16 cellular contexts compared by ENCODE assay signal in genomic region chr16:15440852-15441251, GRCh38. TPM values are rescaled to one million over a fixed set of nuclear protein-coding genes. Genes with fewer than 3 reads are reported as not detected.
DNase-seq lines count a peak whose midpoint lies in the region; ATAC-seq and TF ChIP-seq lines count a peak whose summit lies in the region.
"Had no signal": no experiment of that assay in that cellular context is flagged by ENCODE, and none has a peak within 500 bp of the region (broad histone marks: within the 10 kb centered on the region; RNA-seq: fewer than 3 reads in every experiment).

No MANE protein-coding gene starts in this region.

- CTCF ChIA-PET in activated CD4-positive, alpha-beta T cell treated with anti-CD3 and anti-CD28 coated beads for 36 hours (lab: Charles Lee): no interaction called here

- no peaks in the 10 kb centered on the region for H3K36me3 ChIP-seq in RWPE2 (ENCODE audit: low read depth)
- H3K36me3 ChIP-seq in gastrocnemius medialis: no peaks in the 10 kb centered on the region
- no peaks in the 10 kb centered on the region for H3K36me3 ChIP-seq in colonic mucosa

- H3K9me3 ChIP-seq in RWPE2 (ENCODE audit: severe bottlenecking) (no peaks in the 10 kb centered on the region), gastrocnemius medialis (no peaks in the 10 kb centered on the region), colonic mucosa (no peaks in the 10 kb centered on the region)

- TF ChIP-seq CTCF in RWPE2 (IDR thresholded peaks at IDR 0.05; ENCODE audit: poor library complexity, severe bottlenecking) (no peak), gastrocnemius medialis (IDR thresholded peaks at IDR 0.05 in 4 of 5, conservative IDR thresholded peaks at IDR 0.05 in 1 of 5) (no peak), colonic mucosa (IDR thresholded peaks at IDR 0.05) (no peak)

- no peak overlapping the region for H3K4me3 Mint-ChIP-seq in activated CD4-positive, alpha-beta T cell treated with anti-CD3 and anti-CD28 coated beads for 36 hours
- H3K4me3 Mint-ChIP-seq: activated CD4-positive, alpha-beta memory T cell treated with anti-CD3 and anti-CD28 coated beads, Interleukin-2, amount 10 ng/mL, durations not matched to agents 7 days and 5 days; CD8-positive, alpha-beta memory T cell; effector memory CD8-positive, alpha-beta T cell; naive thymus-derived CD8-positive, alpha-beta T cell had no signal

- no peaks in the 10 kb centered on the region for H3K36me3 Mint-ChIP-seq in activated CD4-positive, alpha-beta T cell treated with anti-CD3 and anti-CD28 coated beads for 36 hours (ENCODE audit: low read depth)

- H3K27me3 Mint-ChIP-seq in activated CD4-positive, alpha-beta T cell treated with anti-CD3 and anti-CD28 coated beads for 36 hours: peaks cover 4% of the 10 kb centered on the region

- in situ Hi-C loops in gastrocnemius medialis (cut with MboI; ENCODE audit: low sequenced_read_pairs in 4 of 4): no loop called here

- H3K4me3 ChIP-seq in RWPE2 (ENCODE audit: severe bottlenecking) (no peak overlapping the region), gastrocnemius medialis (no peak overlapping the region), colonic mucosa (no peak overlapping the region)

- intact Hi-C loops in gastrocnemius medialis (cut with DNase I; ENCODE audit: low total_unique reads) (loop anchor here (5.0 kb wide), 1 partner anchor 484 kb away; no protein-coding TSS in a partner anchor), colonic mucosa (cut with DNase I) (no loop called here)
- intact Hi-C loops in activated CD4-positive, alpha-beta T cell treated with anti-CD3 and anti-CD28 coated beads for 36 hours (cut with DNase I, micrococcal nuclease): no loop called here

- no peak for TF ChIP-seq POLR2A in gastrocnemius medialis (IDR thresholded peaks at IDR 0.05)

- H3K4me1 ChIP-seq in RWPE2 (ENCODE audit: insufficient read depth, poor library complexity, severe bottlenecking) (peaks cover 19% of the 10 kb centered on the region), gastrocnemius medialis (peaks cover 19 to 23% of the 10 kb centered on the region in 2 donors), colonic mucosa (no peaks in the 10 kb centered on the region)

- H3K27ac Mint-ChIP-seq in activated CD4-positive, alpha-beta T cell treated with anti-CD3 and anti-CD28 coated beads for 36 hours: no peak overlapping the region
- H3K27ac Mint-ChIP-seq: activated CD4-positive, alpha-beta memory T cell treated with anti-CD3 and anti-CD28 coated beads, Interleukin-2, amount 10 ng/mL, durations not matched to agents 7 days and 5 days; effector memory CD8-positive, alpha-beta T cell had no signal

- peaks cover 3% of the 10 kb centered on the region for H3K4me1 Mint-ChIP-seq in activated CD4-positive, alpha-beta T cell treated with anti-CD3 and anti-CD28 coated beads for 36 hours

- H3K9ac ChIP-seq in colonic mucosa (ENCODE audit: low read depth in 2 of 2, low read length in 2 of 2): no peak overlapping the region

- ATAC-seq in RWPE2 (ENCODE audit: low read depth): peak; percentile 63
- ATAC-seq in esophagus mucosa: peak; percentile 67
- no peak for ATAC-seq in gastrocnemius medialis
- no peak for ATAC-seq in activated CD4-positive, alpha-beta T cell treated with anti-CD3 and anti-CD28 coated beads for 36 hours
- ATAC-seq: effector memory CD8-positive, alpha-beta T cell; naive thymus-derived CD8-positive, alpha-beta T cell had no signal

- no peaks in the 10 kb centered on the region for H3K9me3 Mint-ChIP-seq in activated CD4-positive, alpha-beta T cell treated with anti-CD3 and anti-CD28 coated beads for 36 hours (ENCODE audit: low read depth)
- H3K9me3 Mint-ChIP-seq: effector memory CD8-positive, alpha-beta T cell had no signal

- H3K27ac ChIP-seq in RWPE2 (ENCODE audit: poor library complexity, severe bottlenecking): peak overlapping the region; percentile 48
- peak overlapping the region; percentile 35 to 78 (median 62) for H3K27ac ChIP-seq in gastrocnemius medialis
- H3K27ac ChIP-seq in colonic mucosa: no peak overlapping the region

- no peaks in the 10 kb centered on the region for H3K27me3 ChIP-seq in RWPE2 (ENCODE audit: insufficient read depth, poor library complexity, severe bottlenecking)
- H3K27me3 ChIP-seq in gastrocnemius medialis: no peaks in the 10 kb centered on the region
- H3K27me3 ChIP-seq in colonic mucosa: no peaks in the 10 kb centered on the region

- peak; percentile 88 for DNase-seq in ELR (ENCODE audit: low read depth)
- no peak for DNase-seq in RWPE2 (ENCODE audit: low spot score)
- no peak for DNase-seq in gastrocnemius medialis
- no peak for DNase-seq in colonic mucosa
- no peak for DNase-seq in amygdala (lab: John Stamatoyannopoulos, UW)
- no peak for DNase-seq in stimulated activated CD4-positive, alpha-beta T cell treated with anti-CD3 and anti-CD28 coated beads, Interleukin-2, amount 100 ng/mL, for 48 hours
- no peak for DNase-seq in activated CD4-positive, alpha-beta T cell treated with anti-CD3 and anti-CD28 coated beads for 36 hours
- DNase-seq: activated CD4-positive, alpha-beta memory T cell treated with anti-CD3 and anti-CD28 coated beads, Interleukin-2, amount 10 ng/mL, durations not matched to agents 7 days and 5 days; activated naive CD4-positive, alpha-beta T cell treated with anti-CD3 and anti-CD28 coated beads, Interleukin-2, amount 50 U/mL, for 16 hours; CD8-positive, alpha-beta memory T cell; effector memory CD8-positive, alpha-beta T cell; GOT3; naive thymus-derived CD8-positive, alpha-beta T cell; NCI-H1694 treated with DMSO at 0.1 percent for 48 hours had no signal

- POLR2A ChIA-PET in activated CD4-positive, alpha-beta T cell treated with anti-CD3 and anti-CD28 coated beads for 36 hours (lab: Charles Lee): no interaction called here

RNA-seq across cellular contexts. Expression of gene BMERB1, which starts 6.5 kb away (rescaled TPM):
- total RNA-seq in esophagus mucosa: 3.6 TPM
- 100 to 1,000 TPM; 112 to 392 (median 237) TPM for total RNA-seq in gastrocnemius medialis
- 1 to 10 TPM; 6.2 to 9.1 TPM for total RNA-seq in colonic mucosa
- 10 to 100 TPM; 10.1 to 11.6 TPM for total RNA-seq in activated CD4-positive, alpha-beta T cell treated with anti-CD3 and anti-CD28 coated beads for 36 hours

RNA-seq across cellular contexts. Expression of gene MPV17L, which starts 45.3 kb away (rescaled TPM):
- total RNA-seq in esophagus mucosa (5.6 TPM), gastrocnemius medialis (10 to 100 TPM; 12.8 to 27.3 (median 19.3) TPM), colonic mucosa (1 to 10 TPM; 7.9 to 9.7 TPM)
- not detected for total RNA-seq in activated CD4-positive, alpha-beta T cell treated with anti-CD3 and anti-CD28 coated beads for 36 hours
- total RNA-seq: activated CD4-positive, alpha-beta memory T cell treated with anti-CD3 and anti-CD28 coated beads, Interleukin-2, amount 10 ng/mL, durations not matched to agents 7 days and 5 days; naive thymus-derived CD8-positive, alpha-beta T cell; T-helper 1 cell treated with Interleukin-12 subunit alpha and Interleukin-12 subunit beta and Interleukin-4 antibody, amounts not matched to agents 30 ng/mL and 1 ng/mL, for 36 hours had no signal

Comparison
In these comparisons a context has a peak if more than half of its experiments do, and no peak if none do; other contexts are left out.
1. ATAC-seq: peak in RWPE2 (single experiment) and esophagus mucosa (single experiment); none in gastrocnemius medialis (0 of 2) and activated CD4-positive, alpha-beta T cell treated with anti-CD3 and anti-CD28 coated beads for 36 hours (single experiment).
2. RNA of gene BMERB1, which starts 6.5 kb away (total RNA-seq): 112 to 392 TPM in gastrocnemius medialis; 10.1 to 11.6 TPM in activated CD4-positive, alpha-beta T cell treated with anti-CD3 and anti-CD28 coated beads for 36 hours, 6.2 to 9.1 TPM in colonic mucosa and 3.6 TPM in esophagus mucosa (single experiment); every median in the first group is over 4 times any median in the second.